In the genomic region with DNA sequence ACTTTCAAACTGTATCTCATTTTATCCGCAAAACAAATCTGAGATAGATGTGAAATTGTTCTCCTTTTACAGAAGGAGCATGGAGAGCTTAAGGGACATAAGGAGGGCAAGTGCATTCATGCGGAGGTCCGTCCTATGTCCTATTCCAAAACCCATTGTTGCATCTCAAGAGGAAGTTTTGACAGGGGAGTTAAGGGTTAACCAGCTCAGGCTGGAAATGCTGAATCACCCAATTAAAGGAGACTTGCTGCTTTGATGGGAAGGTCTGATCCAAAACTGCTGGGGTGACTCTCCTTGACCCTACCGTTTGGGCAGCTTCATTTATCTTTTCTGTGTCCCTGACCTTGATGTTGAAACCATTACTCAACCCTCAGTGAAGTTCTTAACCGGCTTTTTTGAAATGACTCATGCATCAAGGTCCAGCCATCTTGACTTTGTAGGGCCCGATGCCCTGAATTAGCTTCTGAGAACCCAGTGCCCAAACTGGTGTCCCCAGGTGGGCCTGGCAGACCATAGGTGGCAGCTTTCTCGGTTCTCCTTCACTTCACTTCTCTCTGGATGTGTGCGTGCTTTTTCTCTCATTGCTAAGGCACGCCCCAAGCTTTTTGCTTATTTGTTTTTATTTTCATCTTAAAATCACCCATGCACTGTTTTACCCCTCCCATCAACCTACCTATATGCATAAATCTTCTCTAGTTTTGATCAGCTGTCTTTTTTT, we compare ENCODE assay signal across 2 cellular contexts.
A peak's percentile ranks its signal among the peaks of the same experiment; 100 is the strongest.
TF ChIP-seq lines count a peak whose summit lies in the region.

No MANE protein-coding gene starts in this region.

TF ChIP-seq in Ishikawa, 13 proteins besides CTCF, POLR2A, EP300 and RAD21:
- TF ChIP-seq, protein P1, sequence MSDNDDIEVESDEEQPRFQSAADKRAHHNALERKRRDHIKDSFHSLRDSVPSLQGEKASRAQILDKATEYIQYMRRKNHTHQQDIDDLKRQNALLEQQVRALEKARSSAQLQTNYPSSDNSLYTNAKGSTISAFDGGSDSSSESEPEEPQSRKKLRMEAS (IDR thresholded peaks at IDR 0.05) = no peak
- TF ChIP-seq NFIC (IDR thresholded peaks at IDR 0.05) (0 out of 2 replicates have a peak, but pooled peaks have one; percentile 10), CREB1 (IDR thresholded peaks at IDR 0.05; ENCODE audit: low read depth) (no peak), TAF1 (IDR thresholded peaks at IDR 0.05; ENCODE audit: low read depth) (no peak), YY1 (IDR thresholded peaks at IDR 0.05; ENCODE audit: low read depth) (peak; percentile 25; the same call in 1 of the 2 replicates), FOXM1 (IDR thresholded peaks at IDR 0.05; ENCODE audit: borderline replicate concordance, low read depth) (0 out of 2 replicates have a peak, but pooled peaks have one; percentile 20), TEAD4 (IDR thresholded peaks at IDR 0.05) (0 out of 2 replicates have a peak, but pooled peaks have one; percentile 20), TCF12 (IDR thresholded peaks at IDR 0.05; ENCODE audit: low read depth) (peak; percentile 26; the same call in 1 of the 2 replicates), CEBPB (IDR thresholded peaks at IDR 0.05) (no peak; the same call in 1 of the 2 replicates), ZBTB7A (IDR thresholded peaks at IDR 0.05; ENCODE audit: low read depth) (no peak), EGR1 (IDR thresholded peaks at IDR 0.05) (no peak)
- TF ChIP-seq, protein P2, sequence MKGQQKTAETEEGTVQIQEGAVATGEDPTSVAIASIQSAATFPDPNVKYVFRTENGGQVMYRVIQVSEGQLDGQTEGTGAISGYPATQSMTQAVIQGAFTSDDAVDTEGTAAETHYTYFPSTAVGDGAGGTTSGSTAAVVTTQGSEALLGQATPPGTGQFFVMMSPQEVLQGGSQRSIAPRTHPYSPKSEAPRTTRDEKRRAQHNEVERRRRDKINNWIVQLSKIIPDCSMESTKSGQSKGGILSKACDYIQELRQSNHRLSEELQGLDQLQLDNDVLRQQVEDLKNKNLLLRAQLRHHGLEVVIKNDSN (IDR thresholded peaks at IDR 0.05) = no peak
- TF ChIP-seq, protein P3, sequence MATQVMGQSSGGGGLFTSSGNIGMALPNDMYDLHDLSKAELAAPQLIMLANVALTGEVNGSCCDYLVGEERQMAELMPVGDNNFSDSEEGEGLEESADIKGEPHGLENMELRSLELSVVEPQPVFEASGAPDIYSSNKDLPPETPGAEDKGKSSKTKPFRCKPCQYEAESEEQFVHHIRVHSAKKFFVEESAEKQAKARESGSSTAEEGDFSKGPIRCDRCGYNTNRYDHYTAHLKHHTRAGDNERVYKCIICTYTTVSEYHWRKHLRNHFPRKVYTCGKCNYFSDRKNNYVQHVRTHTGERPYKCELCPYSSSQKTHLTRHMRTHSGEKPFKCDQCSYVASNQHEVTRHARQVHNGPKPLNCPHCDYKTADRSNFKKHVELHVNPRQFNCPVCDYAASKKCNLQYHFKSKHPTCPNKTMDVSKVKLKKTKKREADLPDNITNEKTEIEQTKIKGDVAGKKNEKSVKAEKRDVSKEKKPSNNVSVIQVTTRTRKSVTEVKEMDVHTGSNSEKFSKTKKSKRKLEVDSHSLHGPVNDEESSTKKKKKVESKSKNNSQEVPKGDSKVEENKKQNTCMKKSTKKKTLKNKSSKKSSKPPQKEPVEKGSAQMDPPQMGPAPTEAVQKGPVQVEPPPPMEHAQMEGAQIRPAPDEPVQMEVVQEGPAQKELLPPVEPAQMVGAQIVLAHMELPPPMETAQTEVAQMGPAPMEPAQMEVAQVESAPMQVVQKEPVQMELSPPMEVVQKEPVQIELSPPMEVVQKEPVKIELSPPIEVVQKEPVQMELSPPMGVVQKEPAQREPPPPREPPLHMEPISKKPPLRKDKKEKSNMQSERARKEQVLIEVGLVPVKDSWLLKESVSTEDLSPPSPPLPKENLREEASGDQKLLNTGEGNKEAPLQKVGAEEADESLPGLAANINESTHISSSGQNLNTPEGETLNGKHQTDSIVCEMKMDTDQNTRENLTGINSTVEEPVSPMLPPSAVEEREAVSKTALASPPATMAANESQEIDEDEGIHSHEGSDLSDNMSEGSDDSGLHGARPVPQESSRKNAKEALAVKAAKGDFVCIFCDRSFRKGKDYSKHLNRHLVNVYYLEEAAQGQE (IDR thresholded peaks at IDR 0.05; ENCODE audit: low read depth) = no peak

TF ChIP-seq in K562, 482 proteins besides CTCF, POLR2A, EP300 and RAD21 (continued from another document and continues in another):
- TF ChIP-seq, protein P4, sequence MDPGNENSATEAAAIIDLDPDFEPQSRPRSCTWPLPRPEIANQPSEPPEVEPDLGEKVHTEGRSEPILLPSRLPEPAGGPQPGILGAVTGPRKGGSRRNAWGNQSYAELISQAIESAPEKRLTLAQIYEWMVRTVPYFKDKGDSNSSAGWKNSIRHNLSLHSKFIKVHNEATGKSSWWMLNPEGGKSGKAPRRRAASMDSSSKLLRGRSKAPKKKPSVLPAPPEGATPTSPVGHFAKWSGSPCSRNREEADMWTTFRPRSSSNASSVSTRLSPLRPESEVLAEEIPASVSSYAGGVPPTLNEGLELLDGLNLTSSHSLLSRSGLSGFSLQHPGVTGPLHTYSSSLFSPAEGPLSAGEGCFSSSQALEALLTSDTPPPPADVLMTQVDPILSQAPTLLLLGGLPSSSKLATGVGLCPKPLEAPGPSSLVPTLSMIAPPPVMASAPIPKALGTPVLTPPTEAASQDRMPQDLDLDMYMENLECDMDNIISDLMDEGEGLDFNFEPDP (CRISPR knock-in tag; IDR thresholded peaks at IDR 0.05) = no peak
- TF ChIP-seq NFATC3 (IDR thresholded peaks at IDR 0.05) (peak; percentile 95), HSF4 (CRISPR knock-in tag; IDR thresholded peaks at IDR 0.05; ENCODE audit: borderline replicate concordance) (peak; percentile 81; the same call in 1 of the 2 replicates), ERF (CRISPR knock-in tag; IDR thresholded peaks at IDR 0.05) (0 out of 2 replicates have a peak, but pooled peaks have one; percentile 63), DMBX1 (CRISPR knock-in tag; IDR thresholded peaks at IDR 0.05; ENCODE audit: borderline replicate concordance) (peak; percentile 92), POU5F1 (IDR thresholded peaks at IDR 0.05; ENCODE audit: borderline replicate concordance, low read depth, low read length, partially characterized antibody) (no peak), FOXA1 (IDR thresholded peaks at IDR 0.05; ENCODE audit: borderline replicate concordance) (no peak), NFE2 (IDR thresholded peaks at IDR 0.05; ENCODE audit: low read depth) (peak; percentile 100), CTBP1 (IDR thresholded peaks at IDR 0.05; ENCODE audit: borderline replicate concordance) (no peak), ZNF778 (CRISPR knock-in tag; IDR thresholded peaks at IDR 0.05) (no peak), ZNF431 (CRISPR knock-in tag; IDR thresholded peaks at IDR 0.05) (no peak), ETV5 (CRISPR knock-in tag; IDR thresholded peaks at IDR 0.05; ENCODE audit: low read depth) (no peak), CHD2 (IDR thresholded peaks at IDR 0.05; ENCODE audit: low read depth, low read length) (no peak), SAFB (IDR thresholded peaks at IDR 0.05; ENCODE audit: borderline replicate concordance, low read depth, low read length) (no peak), ZNF12 (CRISPR knock-in tag; IDR thresholded peaks at IDR 0.05) (no peak), STAG1 (CRISPR knock-in tag; IDR thresholded peaks at IDR 0.05; ENCODE audit: borderline replicate concordance) (no peak), MAFK (IDR thresholded peaks at IDR 0.05; ENCODE audit: low read length) (peak; percentile 98), NR2F6 (CRISPR knock-in tag; IDR thresholded peaks at IDR 0.05) (no peak), ARID2 (IDR thresholded peaks at IDR 0.05) (no peak; the same call in 1 of the 2 replicates), ARHGAP35 (IDR thresholded peaks at IDR 0.05; ENCODE audit: partially characterized antibody) (no peak), ZFPM2 (CRISPR knock-in tag; IDR thresholded peaks at IDR 0.05) (no peak), NELFE (IDR thresholded peaks at IDR 0.05; ENCODE audit: insufficient read depth, insufficient read length) (no peak), MEF2A (IDR thresholded peaks at IDR 0.05; ENCODE audit: control insufficient read depth, low read depth, low read length) (no peak), CEBPB (tag; IDR thresholded peaks at IDR 0.05) (peak; percentile 98), ZNF224 (CRISPR knock-in tag; IDR thresholded peaks at IDR 0.05) (no peak), CBX5 (IDR thresholded peaks at IDR 0.05; ENCODE audit: borderline replicate concordance, low read depth) (no peak), CBX8 (IDR thresholded peaks at IDR 0.05; ENCODE audit: borderline replicate concordance, extremely low read depth, low read depth, low read length, poor library complexity, severe bottlenecking) (no peak), TAF15 (IDR thresholded peaks at IDR 0.05; ENCODE audit: low read depth, low read length) (no peak), ZBTB7A (IDR thresholded peaks at IDR 0.05; ENCODE audit: borderline replicate concordance, control insufficient read depth, low read depth, low read length) (no peak), RUNX1 (IDR thresholded peaks at IDR 0.05; ENCODE audit: low read depth) (no peak), HDAC2 (IDR thresholded peaks at IDR 0.05) (peak; percentile 93), POLR2G (IDR thresholded peaks at IDR 0.05; ENCODE audit: low read depth, low read length) (no peak), ZNF764 (CRISPR knock-in tag; IDR thresholded peaks at IDR 0.05; ENCODE audit: low read depth) (no peak), TCF3 (CRISPR knock-in tag; IDR thresholded peaks at IDR 0.05) (peak; percentile 74), ZNF212 (CRISPR knock-in tag; IDR thresholded peaks at IDR 0.05) (no peak), ZNF253 (CRISPR knock-in tag; conservative IDR thresholded peaks at IDR 0.05) (no peak)
- TF ChIP-seq, protein P5, sequence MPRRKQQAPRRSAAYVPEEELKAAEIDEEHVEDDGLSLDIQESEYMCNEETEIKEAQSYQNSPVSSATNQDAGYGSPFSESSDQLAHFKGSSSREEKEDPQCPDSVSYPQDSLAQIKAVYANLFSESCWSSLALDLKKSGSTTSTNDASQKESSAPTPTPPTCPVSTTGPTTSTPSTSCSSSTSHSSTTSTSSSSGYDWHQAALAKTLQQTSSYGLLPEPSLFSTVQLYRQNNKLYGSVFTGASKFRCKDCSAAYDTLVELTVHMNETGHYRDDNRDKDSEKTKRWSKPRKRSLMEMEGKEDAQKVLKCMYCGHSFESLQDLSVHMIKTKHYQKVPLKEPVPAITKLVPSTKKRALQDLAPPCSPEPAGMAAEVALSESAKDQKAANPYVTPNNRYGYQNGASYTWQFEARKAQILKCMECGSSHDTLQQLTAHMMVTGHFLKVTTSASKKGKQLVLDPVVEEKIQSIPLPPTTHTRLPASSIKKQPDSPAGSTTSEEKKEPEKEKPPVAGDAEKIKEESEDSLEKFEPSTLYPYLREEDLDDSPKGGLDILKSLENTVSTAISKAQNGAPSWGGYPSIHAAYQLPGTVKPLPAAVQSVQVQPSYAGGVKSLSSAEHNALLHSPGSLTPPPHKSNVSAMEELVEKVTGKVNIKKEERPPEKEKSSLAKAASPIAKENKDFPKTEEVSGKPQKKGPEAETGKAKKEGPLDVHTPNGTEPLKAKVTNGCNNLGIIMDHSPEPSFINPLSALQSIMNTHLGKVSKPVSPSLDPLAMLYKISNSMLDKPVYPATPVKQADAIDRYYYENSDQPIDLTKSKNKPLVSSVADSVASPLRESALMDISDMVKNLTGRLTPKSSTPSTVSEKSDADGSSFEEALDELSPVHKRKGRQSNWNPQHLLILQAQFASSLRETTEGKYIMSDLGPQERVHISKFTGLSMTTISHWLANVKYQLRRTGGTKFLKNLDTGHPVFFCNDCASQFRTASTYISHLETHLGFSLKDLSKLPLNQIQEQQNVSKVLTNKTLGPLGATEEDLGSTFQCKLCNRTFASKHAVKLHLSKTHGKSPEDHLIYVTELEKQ (CRISPR knock-in tag; IDR thresholded peaks at IDR 0.05) = peak; percentile 62
- TF ChIP-seq, protein P6, sequence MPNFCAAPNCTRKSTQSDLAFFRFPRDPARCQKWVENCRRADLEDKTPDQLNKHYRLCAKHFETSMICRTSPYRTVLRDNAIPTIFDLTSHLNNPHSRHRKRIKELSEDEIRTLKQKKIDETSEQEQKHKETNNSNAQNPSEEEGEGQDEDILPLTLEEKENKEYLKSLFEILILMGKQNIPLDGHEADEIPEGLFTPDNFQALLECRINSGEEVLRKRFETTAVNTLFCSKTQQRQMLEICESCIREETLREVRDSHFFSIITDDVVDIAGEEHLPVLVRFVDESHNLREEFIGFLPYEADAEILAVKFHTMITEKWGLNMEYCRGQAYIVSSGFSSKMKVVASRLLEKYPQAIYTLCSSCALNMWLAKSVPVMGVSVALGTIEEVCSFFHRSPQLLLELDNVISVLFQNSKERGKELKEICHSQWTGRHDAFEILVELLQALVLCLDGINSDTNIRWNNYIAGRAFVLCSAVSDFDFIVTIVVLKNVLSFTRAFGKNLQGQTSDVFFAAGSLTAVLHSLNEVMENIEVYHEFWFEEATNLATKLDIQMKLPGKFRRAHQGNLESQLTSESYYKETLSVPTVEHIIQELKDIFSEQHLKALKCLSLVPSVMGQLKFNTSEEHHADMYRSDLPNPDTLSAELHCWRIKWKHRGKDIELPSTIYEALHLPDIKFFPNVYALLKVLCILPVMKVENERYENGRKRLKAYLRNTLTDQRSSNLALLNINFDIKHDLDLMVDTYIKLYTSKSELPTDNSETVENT (CRISPR knock-in tag; IDR thresholded peaks at IDR 0.05) = no peak
- TF ChIP-seq, protein P7, sequence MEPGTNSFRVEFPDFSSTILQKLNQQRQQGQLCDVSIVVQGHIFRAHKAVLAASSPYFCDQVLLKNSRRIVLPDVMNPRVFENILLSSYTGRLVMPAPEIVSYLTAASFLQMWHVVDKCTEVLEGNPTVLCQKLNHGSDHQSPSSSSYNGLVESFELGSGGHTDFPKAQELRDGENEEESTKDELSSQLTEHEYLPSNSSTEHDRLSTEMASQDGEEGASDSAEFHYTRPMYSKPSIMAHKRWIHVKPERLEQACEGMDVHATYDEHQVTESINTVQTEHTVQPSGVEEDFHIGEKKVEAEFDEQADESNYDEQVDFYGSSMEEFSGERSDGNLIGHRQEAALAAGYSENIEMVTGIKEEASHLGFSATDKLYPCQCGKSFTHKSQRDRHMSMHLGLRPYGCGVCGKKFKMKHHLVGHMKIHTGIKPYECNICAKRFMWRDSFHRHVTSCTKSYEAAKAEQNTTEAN (CRISPR knock-in tag; IDR thresholded peaks at IDR 0.05) = no peak
- TF ChIP-seq, protein P8, sequence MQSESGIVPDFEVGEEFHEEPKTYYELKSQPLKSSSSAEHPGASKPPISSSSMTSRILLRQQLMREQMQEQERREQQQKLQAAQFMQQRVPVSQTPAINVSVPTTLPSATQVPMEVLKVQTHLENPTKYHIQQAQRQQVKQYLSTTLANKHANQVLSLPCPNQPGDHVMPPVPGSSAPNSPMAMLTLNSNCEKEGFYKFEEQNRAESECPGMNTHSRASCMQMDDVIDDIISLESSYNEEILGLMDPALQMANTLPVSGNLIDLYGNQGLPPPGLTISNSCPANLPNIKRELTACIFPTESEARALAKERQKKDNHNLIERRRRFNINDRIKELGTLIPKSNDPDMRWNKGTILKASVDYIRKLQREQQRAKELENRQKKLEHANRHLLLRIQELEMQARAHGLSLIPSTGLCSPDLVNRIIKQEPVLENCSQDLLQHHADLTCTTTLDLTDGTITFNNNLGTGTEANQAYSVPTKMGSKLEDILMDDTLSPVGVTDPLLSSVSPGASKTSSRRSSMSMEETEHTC (IDR thresholded peaks at IDR 0.05) = no peak
- TF ChIP-seq, protein P9, sequence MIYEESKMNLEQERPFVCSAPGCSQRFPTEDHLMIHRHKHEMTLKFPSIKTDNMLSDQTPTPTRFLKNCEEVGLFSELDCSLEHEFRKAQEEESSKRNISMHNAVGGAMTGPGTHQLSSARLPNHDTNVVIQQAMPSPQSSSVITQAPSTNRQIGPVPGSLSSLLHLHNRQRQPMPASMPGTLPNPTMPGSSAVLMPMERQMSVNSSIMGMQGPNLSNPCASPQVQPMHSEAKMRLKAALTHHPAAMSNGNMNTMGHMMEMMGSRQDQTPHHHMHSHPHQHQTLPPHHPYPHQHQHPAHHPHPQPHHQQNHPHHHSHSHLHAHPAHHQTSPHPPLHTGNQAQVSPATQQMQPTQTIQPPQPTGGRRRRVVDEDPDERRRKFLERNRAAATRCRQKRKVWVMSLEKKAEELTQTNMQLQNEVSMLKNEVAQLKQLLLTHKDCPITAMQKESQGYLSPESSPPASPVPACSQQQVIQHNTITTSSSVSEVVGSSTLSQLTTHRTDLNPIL (CRISPR knock-in tag; IDR thresholded peaks at IDR 0.05) = no peak
